ENCODE assay signal across 8 cellular contexts in the genomic region with DNA sequence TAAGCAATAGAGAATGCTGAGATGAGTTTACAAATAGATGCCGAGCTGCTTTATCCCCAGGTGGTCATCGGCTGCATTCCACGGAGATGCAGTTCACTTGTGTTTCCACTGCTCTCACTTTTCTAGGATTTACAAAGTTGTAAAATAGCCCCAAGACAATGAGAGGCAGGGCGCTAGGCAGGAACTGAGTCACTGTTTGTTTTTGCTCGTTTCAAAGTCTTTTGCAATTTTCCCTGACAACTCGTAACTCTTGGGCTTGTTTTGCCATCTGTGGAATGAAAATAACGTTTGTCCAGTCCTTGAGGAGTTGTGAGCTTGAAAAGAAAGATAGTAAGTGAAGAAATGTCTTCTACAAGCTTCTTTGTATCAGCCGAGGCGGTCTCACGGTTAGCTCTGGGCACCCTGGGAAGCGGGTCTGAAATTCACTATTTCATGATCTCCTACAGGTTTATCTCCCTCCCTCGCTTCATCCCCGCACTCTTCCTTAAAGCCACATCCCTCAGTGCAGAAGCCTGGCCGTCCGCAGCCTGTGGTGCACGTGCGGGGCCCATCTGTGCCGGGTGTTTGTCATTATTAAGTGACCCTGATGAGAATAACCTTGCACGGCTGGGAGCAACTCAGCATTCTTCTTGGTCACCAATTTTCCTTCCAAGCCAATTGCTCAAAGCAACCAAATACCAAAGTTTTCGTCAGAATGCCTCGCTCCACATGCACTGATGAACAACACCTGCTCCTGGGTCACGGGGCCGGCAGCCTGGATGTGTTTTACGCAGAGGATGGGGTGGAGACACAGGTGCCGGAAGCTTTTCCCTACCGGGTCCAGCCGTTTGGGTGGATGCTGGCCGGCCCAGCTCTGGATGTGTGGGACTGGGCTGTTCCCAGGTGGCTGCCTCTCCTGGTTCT.
DNase-seq lines count a peak whose midpoint lies in the region; ATAC-seq and TF ChIP-seq lines count a peak whose summit lies in the region.
"Not testable (repeated sequence)": the region's sequence is repeated elsewhere in the genome, so short reads cannot be mapped to it uniquely, and the experiment has no call there.

No MANE protein-coding gene starts in this region.

- H3K9ac ChIP-seq in mammary epithelial cell (ENCODE audit: insufficient read depth, low read length), result not testable (repeated sequence)

- not testable (repeated sequence) for H3K4me3 ChIP-seq in SJSA1; mammary epithelial cell (replicated peaks in 1 of 3; ENCODE audit: insufficient read depth in 1 of 3, low read depth in 2 of 3, low read length in 3 of 3); foreskin fibroblast (ENCODE audit: low read depth in 1 of 2, low read length in 2 of 2); left lung

- H2AFZ ChIP-seq in mammary epithelial cell (ENCODE audit: low read depth, low read length), result not testable (repeated sequence)

- TF ChIP-seq CTCF in mammary epithelial cell (conservative IDR thresholded peaks at IDR 0.05 in 1 of 2, IDR thresholded peaks at IDR 0.05 in 1 of 2; ENCODE audit: extremely low read depth in 1 of 2, insufficient read depth in 1 of 2, low read depth in 1 of 2, low read length in 2 of 2); foreskin fibroblast (IDR thresholded peaks at IDR 0.05; ENCODE audit: low read depth, low read length); left lung (IDR thresholded peaks at IDR 0.05): not testable (repeated sequence)

- H3K27me3 ChIP-seq in SJSA1 (replicated peaks); mammary epithelial cell (ENCODE audit: insufficient read depth, low read length): not testable (repeated sequence)
- peaks cover 0 to 44% of the 10 kb centered on the region in 2 donors for H3K27me3 ChIP-seq in left lung

- H3K4me1 ChIP-seq in SJSA1 (replicated peaks), result peaks cover 38% of the 10 kb centered on the region
- H3K4me1 ChIP-seq in mammary epithelial cell (ENCODE audit: insufficient read depth, low read length), result peaks cover 28% of the 10 kb centered on the region
- not testable (repeated sequence) for H3K4me1 ChIP-seq in left lung

- H4K20me1 ChIP-seq in mammary epithelial cell (ENCODE audit: insufficient read depth, low read length), result not testable (repeated sequence)

- ATAC-seq in left lung, result peak; percentile 74

- H3K36me3 ChIP-seq in SJSA1; mammary epithelial cell (ENCODE audit: insufficient read depth, low read length); left lung: not testable (repeated sequence)

- not testable (repeated sequence) for H3K9me3 ChIP-seq in SJSA1 (replicated peaks); mammary epithelial cell (replicated peaks; ENCODE audit: insufficient read depth, low read length); left lung

- intact Hi-C loops in mammary epithelial cell (cut with micrococcal nuclease); left lung (cut with DNase I): not testable (repeated sequence)

- in situ Hi-C loops in mammary epithelial cell (cut with MboI; ENCODE audit: low sequenced_read_pairs in 2 of 2), result not testable (repeated sequence)

- H3K79me2 ChIP-seq in mammary epithelial cell (ENCODE audit: insufficient read depth, low read length), result not testable (repeated sequence)

- DNase-seq in A172 (ENCODE audit: low spot score), result peak; percentile 91
- DNase-seq in GM04503 (ENCODE audit: low read depth), result peak; percentile 90
- peak; percentile 91 for DNase-seq in M059J (ENCODE audit: low read depth)
- DNase-seq in SJSA1 (ENCODE audit: low read depth in 1 of 2, low spot score in 2 of 2), result peak; percentile 91 to 96
- peak; percentile 75 for DNase-seq in mammary epithelial cell
- DNase-seq in foreskin fibroblast, result peak; percentile 78 to 90
- DNase-seq in left lung, result peak in 1 of 2 donors; percentile 37
- DNase-seq in pons (ENCODE audit: low spot score), result peak; percentile 1

- peak overlapping the region; percentile 5 for H3K4me2 ChIP-seq in mammary epithelial cell (ENCODE audit: insufficient read depth, low read depth, low read length)

- dilution Hi-C loops in mammary epithelial cell (cut with HindIII; ENCODE audit: low sequenced_read_pairs), result not testable (repeated sequence)

- CTCF ChIA-PET in mammary epithelial cell (lab: Charles Lee; ENCODE audit: low non-redundant PET), result interaction anchor here (0.7 kb wide), 1 partner anchor 38 kb away, joined by 7 read pairs; no protein-coding TSS in a partner anchor

- 76% methylated on average over 28 of the region's 28 CpGs for WGBS in mammary epithelial cell (ENCODE audit: low coverage, missing lambda C conversion rate)

- not testable (repeated sequence) for BruUV-seq in mammary epithelial cell (replicated peaks; lab: Mats Ljungman, UMichigan)

- peak overlapping the region; percentile 96 for H3K27ac ChIP-seq in SJSA1
- not testable (repeated sequence) for H3K27ac ChIP-seq in mammary epithelial cell (ENCODE audit: insufficient read depth, low read depth, low read length); left lung
